ENCODE assay signal across 19 cellular contexts in the genomic region with DNA sequence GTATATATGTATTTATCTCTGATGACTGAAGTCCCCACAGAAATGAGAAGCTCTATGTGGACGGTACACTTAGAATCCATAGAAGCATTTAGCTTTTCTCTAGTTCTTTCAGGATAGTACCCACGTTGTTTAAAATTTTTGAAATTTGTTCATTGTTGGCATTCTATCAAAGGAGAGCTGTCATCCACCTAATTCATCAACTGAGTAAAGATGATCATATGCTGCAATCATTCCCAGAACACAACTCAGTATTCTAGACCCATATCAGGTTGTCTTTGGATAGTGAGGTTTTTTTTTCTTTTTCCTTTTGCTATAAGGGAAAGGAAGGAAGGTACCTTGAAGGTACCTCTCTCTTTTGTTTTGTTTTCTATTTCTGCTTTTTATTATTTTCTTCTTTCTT. TPM values are rescaled to one million over a fixed set of nuclear protein-coding genes. Genes with fewer than 3 reads are reported as not detected.
DNase-seq lines count a peak whose midpoint lies in the region; TF ChIP-seq lines count a peak whose summit lies in the region.
"Had no signal": no experiment of that assay in that cellular context is flagged by ENCODE, and none has a peak within 500 bp of the region (broad histone marks: within the 10 kb centered on the region; RNA-seq: fewer than 3 reads in every experiment).

No MANE protein-coding gene starts in this region.

- H3K27me3 Mint-ChIP-seq in T-helper 2 cell treated with Interferon-gamma antibody and Interleukin-4, amounts not matched to agents 5 μg/mL and 100 μg/mL, for 36 hours (ENCODE audit: low read depth), result no peaks in the 10 kb centered on the region
- H3K27me3 Mint-ChIP-seq: CD4-positive, CD25-positive, alpha-beta regulatory T cell had no signal

- no peak for TF ChIP-seq EP300 in SK-N-SH (IDR thresholded peaks at IDR 0.05; ENCODE audit: borderline replicate concordance in 1 of 2, low read depth in 1 of 2, low read length in 1 of 2)

- H4K20me1 ChIP-seq in SK-N-SH (ENCODE audit: insufficient read depth) (no peaks in the 10 kb centered on the region), fibroblast of lung (ENCODE audit: control insufficient read depth, extremely low read depth, insufficient read depth, low read length) (no peaks in the 10 kb centered on the region)

- no peak for TF ChIP-seq RAD21 in SK-N-SH (IDR thresholded peaks at IDR 0.05; ENCODE audit: low read length)

- H3K4me3 Mint-ChIP-seq in T-helper 2 cell treated with Interferon-gamma antibody and Interleukin-4, amounts not matched to agents 5 μg/mL and 100 μg/mL, for 36 hours, result no peak overlapping the region
- H3K4me3 Mint-ChIP-seq: CD4-positive, CD25-positive, alpha-beta regulatory T cell had no signal

- no peaks in the 10 kb centered on the region for H3K9me3 Mint-ChIP-seq in T-helper 2 cell treated with Interferon-gamma antibody and Interleukin-4, amounts not matched to agents 5 μg/mL and 100 μg/mL, for 36 hours
- H3K9me3 Mint-ChIP-seq: CD4-positive, CD25-positive, alpha-beta regulatory T cell had no signal

- H3K4me1 ChIP-seq in SK-N-SH (ENCODE audit: control insufficient read depth in 1 of 2, insufficient read depth in 2 of 2, low read depth in 1 of 2, low read length in 1 of 2), result peaks cover 0 to 9% of the 10 kb centered on the region in 2 experiments; a peak in 1 of 4 replicates
- peaks cover 10% of the 10 kb centered on the region for H3K4me1 ChIP-seq in fibroblast of lung (ENCODE audit: control insufficient read depth, extremely low read depth, insufficient read depth, low read length)

- TF ChIP-seq CTCF in SK-N-SH (IDR thresholded peaks at IDR 0.05) (no peak), fibroblast of lung (conservative IDR thresholded peaks at IDR 0.05 in 1 of 2, IDR thresholded peaks at IDR 0.05 in 1 of 2; ENCODE audit: low read depth in 1 of 2, low read length in 2 of 2) (no peak)

- CTCF ChIA-PET in SK-N-SH (lab: Yijun Ruan, JAX), result interaction anchor here (0.6 to 2.1 kb wide), 3 partner anchors 10 to 1539 kb away, joined by 3 to 8 read pairs (median 3); no protein-coding TSS in a partner anchor

- POLR2A ChIA-PET in SK-N-SH (lab: Yijun Ruan, JAX), result no interaction called here

- H3K36me3 ChIP-seq in SK-N-SH (replicated peaks in 1 of 2; ENCODE audit: control insufficient read depth in 1 of 2, insufficient read depth in 2 of 2, low read length in 1 of 2) (peaks cover 12 to 23% of the 10 kb centered on the region in 2 experiments), fibroblast of lung (ENCODE audit: control insufficient read depth, insufficient read depth, low read length) (no peaks in the 10 kb centered on the region)

- peaks cover 7% of the 10 kb centered on the region for H3K4me1 Mint-ChIP-seq in T-helper 2 cell treated with Interferon-gamma antibody and Interleukin-4, amounts not matched to agents 5 μg/mL and 100 μg/mL, for 36 hours (ENCODE audit: low read depth)

- DNase-seq in AG08395 (ENCODE audit: low spot score) (peak; percentile 18), GM03348 (ENCODE audit: low spot score) (peak; percentile 8), SK-N-SH (no peak), fibroblast of lung (ENCODE audit: low read depth in 2 of 2) (peak; percentile 39 to 61), cerebellum (ENCODE audit: low spot score) (no peak), NCI-H2196 treated with DMSO at 0.1 percent for 48 hours (lab: John Stamatoyannopoulos, UW; ENCODE audit: unreplicated experiment) (no peak)
- DNase-seq in stimulated activated CD4-positive, alpha-beta T cell treated with anti-CD3 and anti-CD28 coated beads, Interleukin-2, amount 100 ng/mL, for 48 hours, result no peak
- DNase-seq in T-helper 2 cell treated with Interferon-gamma antibody and Interleukin-4, amounts not matched to agents 5 μg/mL and 100 μg/mL, for 36 hours (ENCODE audit: low spot score), result no peak
- DNase-seq: CD4-positive, CD25-positive, alpha-beta regulatory T cell; EL; KBM-7; NCI-H1092; NCI-H1436 treated with DMSO at 0.1 percent for 48 hours; NCI-H1930; NCI-H69; PC-9; SHP77 treated with DMSO at 0.1 percent for 48 hours; T-helper 1 cell had no signal

- peaks cover 22% of the 10 kb centered on the region for H3F3A ChIP-seq in SK-N-SH (replicated peaks; ENCODE audit: insufficient read depth)

- peaks cover 42% of the 10 kb centered on the region for H3K79me2 ChIP-seq in SK-N-SH (ENCODE audit: insufficient read depth)
- no peaks in the 10 kb centered on the region for H3K79me2 ChIP-seq in fibroblast of lung (ENCODE audit: control insufficient read depth, insufficient read depth, low read length)

- H2AFZ ChIP-seq in SK-N-SH (ENCODE audit: low read depth) (no peak overlapping the region), fibroblast of lung (ENCODE audit: low read length) (no peak overlapping the region)
- H2AFZ ChIP-seq: PC-9 had no signal

- H3K9ac ChIP-seq in SK-N-SH, result no peak overlapping the region
- no peak overlapping the region for H3K9ac ChIP-seq in fibroblast of lung (ENCODE audit: insufficient read depth, low read length)

- H3K27ac ChIP-seq in SK-N-SH (ENCODE audit: low read depth in 2 of 2, low read length in 1 of 2) (no peak overlapping the region), fibroblast of lung (ENCODE audit: insufficient read depth, low read length) (no peak overlapping the region)
- H3K27ac ChIP-seq: PC-9, RWPE1 had no signal

- H3K9me3 ChIP-seq in SK-N-SH (no peaks in the 10 kb centered on the region), fibroblast of lung (ENCODE audit: control insufficient read depth, insufficient read depth, low read depth, low read length) (no peaks in the 10 kb centered on the region)

- no peak overlapping the region for H3K4me2 ChIP-seq in SK-N-SH
- no peak overlapping the region for H3K4me2 ChIP-seq in fibroblast of lung (ENCODE audit: extremely low read depth, insufficient read depth, low read length)
- H3K4me2 ChIP-seq: PC-9 had no signal

- H3K27me3 ChIP-seq in SK-N-SH (ENCODE audit: insufficient read depth), result no peaks in the 10 kb centered on the region
- no peaks in the 10 kb centered on the region for H3K27me3 ChIP-seq in fibroblast of lung (ENCODE audit: control insufficient read depth, insufficient read depth, low read length)

- H3K4me3 ChIP-seq in SK-N-SH (ENCODE audit: low read depth in 2 of 2, low read length in 1 of 2) (no peak overlapping the region), fibroblast of lung (replicated peaks in 1 of 4; ENCODE audit: control extremely low read depth in 1 of 4, insufficient read depth in 1 of 4, low read depth in 3 of 4, low read length in 4 of 4) (no peak overlapping the region)
- H3K4me3 ChIP-seq: PC-9 had no signal

- H3K36me3 Mint-ChIP-seq in T-helper 2 cell treated with Interferon-gamma antibody and Interleukin-4, amounts not matched to agents 5 μg/mL and 100 μg/mL, for 36 hours (ENCODE audit: low read depth), result peaks cover 8% of the 10 kb centered on the region

- 77% methylated on average over 2 of the region's 2 CpGs for WGBS in SK-N-SH (ENCODE audit: low lambda C conversion rate)

- H3K27ac Mint-ChIP-seq in T-helper 2 cell treated with Interferon-gamma antibody and Interleukin-4, amounts not matched to agents 5 μg/mL and 100 μg/mL, for 36 hours, result no peak overlapping the region
- H3K27ac Mint-ChIP-seq: CD4-positive, CD25-positive, alpha-beta regulatory T cell had no signal

- no peaks in the 10 kb centered on the region for H3K9me2 ChIP-seq in SK-N-SH

TF ChIP-seq in SK-N-SH, 30 proteins besides CTCF, POLR2A, EP300 and RAD21 (continues in another document):
- TF ChIP-seq, protein P1, sequence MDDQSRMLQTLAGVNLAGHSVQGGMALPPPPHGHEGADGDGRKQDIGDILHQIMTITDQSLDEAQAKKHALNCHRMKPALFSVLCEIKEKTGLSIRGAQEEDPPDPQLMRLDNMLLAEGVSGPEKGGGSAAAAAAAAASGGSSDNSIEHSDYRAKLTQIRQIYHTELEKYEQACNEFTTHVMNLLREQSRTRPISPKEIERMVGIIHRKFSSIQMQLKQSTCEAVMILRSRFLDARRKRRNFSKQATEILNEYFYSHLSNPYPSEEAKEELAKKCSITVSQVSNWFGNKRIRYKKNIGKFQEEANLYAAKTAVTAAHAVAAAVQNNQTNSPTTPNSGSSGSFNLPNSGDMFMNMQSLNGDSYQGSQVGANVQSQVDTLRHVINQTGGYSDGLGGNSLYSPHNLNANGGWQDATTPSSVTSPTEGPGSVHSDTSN (IDR thresholded peaks at IDR 0.05), result peak; percentile 34; the same call in 1 of the 2 replicates

RNA-seq across cellular contexts. Expression of a gene that starts 9.3 kb away (rescaled TPM):
- 5.6 and 8.9 TPM in 2 replicates for polyA plus RNA-seq in SK-N-SH (2012; rRNA removed)
- polyA plus RNA-seq in SK-N-SH (2012; cell fraction: cytosol; rRNA removed), result 7.0 and 7.4 TPM in 2 replicates
- 5.6 and 11.4 TPM in 2 replicates for polyA plus RNA-seq in SK-N-SH (2012; cell fraction: nucleus; rRNA removed)
- total RNA-seq in fibroblast of lung, result 33.6 and 37.7 TPM in 2 replicates
- 16.0 and 21.3 TPM in 2 replicates for polyA plus RNA-seq in fibroblast of lung
- polyA plus RNA-seq in fibroblast of lung (2012), result 10.8 and 12.7 TPM in 2 replicates
- 3.3 and 5.9 TPM in 2 replicates for polyA minus RNA-seq in fibroblast of lung (ENCODE audit: low replicate concordance)
- total RNA-seq in cerebellum, result 23.3 TPM

RNA-seq across cellular contexts. Expression of a gene that starts 9.4 kb away (rescaled TPM):
- polyA plus RNA-seq in SK-N-SH (2012; rRNA removed), result 7.7 and 8.0 TPM in 2 replicates
- polyA plus RNA-seq in SK-N-SH (2012; cell fraction: cytosol; rRNA removed), result 11.2 and 17.0 TPM in 2 replicates
- polyA plus RNA-seq in SK-N-SH (2012; cell fraction: nucleus; rRNA removed), result 3.1 and 4.1 TPM in 2 replicates
- 7.2 and 10.7 TPM in 2 replicates for total RNA-seq in fibroblast of lung
- polyA plus RNA-seq in fibroblast of lung, result 24.7 and 32.5 TPM in 2 replicates
- 43.6 and 48.5 TPM in 2 replicates for polyA plus RNA-seq in fibroblast of lung (2012)
- 1.2 and 1.9 TPM in 2 replicates for polyA minus RNA-seq in fibroblast of lung (ENCODE audit: low replicate concordance)
- total RNA-seq in cerebellum, result 9.0 TPM

Comparison
In these comparisons a context has a peak if more than half of its experiments do, and no peak if none do; other contexts are left out.
1. DNase-seq: peak in AG08395 (single experiment), GM03348 (single experiment) and fibroblast of lung (2 of 2); none in SK-N-SH (single experiment), cerebellum (single experiment), stimulated activated CD4-positive, alpha-beta T cell treated with anti-CD3 and anti-CD28 coated beads, Interleukin-2, amount 100 ng/mL, for 48 hours (0 of 2), T-helper 2 cell treated with Interferon-gamma antibody and Interleukin-4, amounts not matched to agents 5 μg/mL and 100 μg/mL, for 36 hours (single experiment) and NCI-H2196 treated with DMSO at 0.1 percent for 48 hours (single experiment).